In genomic region chr20:50320910-50321796, GRCh38 we compare ENCODE assay signal across 9 cellular contexts.
A peak's percentile ranks its signal among the peaks of the same experiment; 100 is the strongest.
DNase-seq lines count a peak whose midpoint lies in the region; ATAC-seq, FAIRE-seq and TF ChIP-seq lines count a peak whose summit lies in the region.
"Had no signal": no experiment of that assay in that cellular context is flagged by ENCODE, and none has a peak within 500 bp of the region (broad histone marks: within the 10 kb centered on the region; RNA-seq: fewer than 3 reads in every experiment).

No MANE protein-coding gene starts in this region.

- peaks cover 14% of the 10 kb centered on the region for H3K4me1 Mint-ChIP-seq in astrocyte (ENCODE audit: low read depth, unreplicated experiment)

- peak overlapping the region; percentile 18 for H3K4me3 Mint-ChIP-seq in astrocyte (ENCODE audit: unreplicated experiment)

- H3K27me3 ChIP-seq in AG04450 (ENCODE audit: control insufficient read depth, insufficient read depth, low read length): no peaks in the 10 kb centered on the region
- H3K27me3 ChIP-seq in astrocyte (ENCODE audit: insufficient read depth, low read length): no peaks in the 10 kb centered on the region

- H3K27ac Mint-ChIP-seq in astrocyte (ENCODE audit: unreplicated experiment): peak overlapping the region; percentile 81

- H3K9me3 Mint-ChIP-seq in astrocyte (ENCODE audit: unreplicated experiment): peaks cover 4% of the 10 kb centered on the region

- FAIRE-seq in astrocyte (lab: Jason Lieb, UNC): no peak
- FAIRE-seq: endometrium had no signal

- peaks cover 6% of the 10 kb centered on the region for H3K27me3 Mint-ChIP-seq in astrocyte (ENCODE audit: low read depth, unreplicated experiment)

- CTCF ChIA-PET in AG04450 (lab: Charles Lee): no interaction called here

- H3K36me3 ChIP-seq in astrocyte (ENCODE audit: insufficient read depth, low read length): no peaks in the 10 kb centered on the region

- H3K36me3 Mint-ChIP-seq in astrocyte (ENCODE audit: low read depth, unreplicated experiment): peaks cover 3% of the 10 kb centered on the region

- POLR2A ChIA-PET in AG04450 (lab: Yijun Ruan, JAX): interaction anchor here (0.5 to 1.6 kb wide), 3 partner anchors 10 to 1102 kb away, joined by 3 to 9 read pairs (median 5); partner anchors contain the start of gene DDX27

- H3K4me2 ChIP-seq in astrocyte (ENCODE audit: low read length): peak overlapping the region; percentile 76

- no peak for TF ChIP-seq CTCF in AG04450 (IDR thresholded peaks at IDR 0.05; ENCODE audit: low read depth, low read length)
- TF ChIP-seq CTCF in astrocyte (IDR thresholded peaks at IDR 0.05; ENCODE audit: insufficient read depth, low read depth, low read length): no peak

- no peaks in the 10 kb centered on the region for H3K9me3 ChIP-seq in AG04450 (ENCODE audit: control insufficient read depth, insufficient read depth, low read length)
- H3K9me3 ChIP-seq in astrocyte (ENCODE audit: insufficient read depth, low read depth, low read length): no peaks in the 10 kb centered on the region

- H3K79me2 ChIP-seq in astrocyte (ENCODE audit: insufficient read depth, low read length): no peaks in the 10 kb centered on the region

- H3K4me1 ChIP-seq in astrocyte (ENCODE audit: insufficient read depth, low read length): peaks cover 20% of the 10 kb centered on the region

- peak overlapping the region; percentile 40 for H2AFZ ChIP-seq in astrocyte (ENCODE audit: low read depth, low read length)

- ATAC-seq in HG03135 (IDR thresholded peaks at IDR 0.05; ENCODE audit: unreplicated experiment) (no peak), GM19395 (IDR thresholded peaks at IDR 0.05; ENCODE audit: unreplicated experiment) (no peak)

- peak; percentile 80 for DNase-seq in AG04450 (ENCODE audit: low read depth, low spot score)
- peak in 42 of 76 experiments; percentile 5 to 74 (median 34) for DNase-seq in HUDEP-2 (lab: John Stamatoyannopoulos, UW; ENCODE audit: unreplicated experiment in 76 of 76)
- peak; percentile 96 for DNase-seq in astrocyte (ENCODE audit: low read depth)
- peak; percentile 98 for DNase-seq in iPS-NIHi7 (ENCODE audit: extremely low spot score)
- DNase-seq in stimulated activated CD8-positive, alpha-beta memory T cell treated with anti-CD3 and anti-CD28 coated beads, Interleukin-7, amount 100 ng/mL, for 48 hours (ENCODE audit: extremely low read depth in 1 of 2, low read depth in 1 of 2): peak; percentile 56 to 79
- no peak for DNase-seq in GDM1 (lab: John Stamatoyannopoulos, UW)

- peak overlapping the region; percentile 88 for H3K27ac ChIP-seq in AG04450 (ENCODE audit: low read depth, low read length)
- H3K27ac ChIP-seq in astrocyte (ENCODE audit: low read depth, low read length): peak overlapping the region; percentile 86

- H3K4me3 ChIP-seq in AG04450 (ENCODE audit: low read depth, low read length) (peak overlapping the region; percentile 51), astrocyte (ENCODE audit: insufficient read depth, low read depth, low read length) (peak overlapping the region; percentile 22)

- no peaks in the 10 kb centered on the region for H4K20me1 ChIP-seq in astrocyte (ENCODE audit: insufficient read depth, low read length)

- H3K9ac ChIP-seq in astrocyte (ENCODE audit: low read length): peak overlapping the region; percentile 78
